12 cellular contexts compared by ENCODE assay signal in the genomic region with DNA sequence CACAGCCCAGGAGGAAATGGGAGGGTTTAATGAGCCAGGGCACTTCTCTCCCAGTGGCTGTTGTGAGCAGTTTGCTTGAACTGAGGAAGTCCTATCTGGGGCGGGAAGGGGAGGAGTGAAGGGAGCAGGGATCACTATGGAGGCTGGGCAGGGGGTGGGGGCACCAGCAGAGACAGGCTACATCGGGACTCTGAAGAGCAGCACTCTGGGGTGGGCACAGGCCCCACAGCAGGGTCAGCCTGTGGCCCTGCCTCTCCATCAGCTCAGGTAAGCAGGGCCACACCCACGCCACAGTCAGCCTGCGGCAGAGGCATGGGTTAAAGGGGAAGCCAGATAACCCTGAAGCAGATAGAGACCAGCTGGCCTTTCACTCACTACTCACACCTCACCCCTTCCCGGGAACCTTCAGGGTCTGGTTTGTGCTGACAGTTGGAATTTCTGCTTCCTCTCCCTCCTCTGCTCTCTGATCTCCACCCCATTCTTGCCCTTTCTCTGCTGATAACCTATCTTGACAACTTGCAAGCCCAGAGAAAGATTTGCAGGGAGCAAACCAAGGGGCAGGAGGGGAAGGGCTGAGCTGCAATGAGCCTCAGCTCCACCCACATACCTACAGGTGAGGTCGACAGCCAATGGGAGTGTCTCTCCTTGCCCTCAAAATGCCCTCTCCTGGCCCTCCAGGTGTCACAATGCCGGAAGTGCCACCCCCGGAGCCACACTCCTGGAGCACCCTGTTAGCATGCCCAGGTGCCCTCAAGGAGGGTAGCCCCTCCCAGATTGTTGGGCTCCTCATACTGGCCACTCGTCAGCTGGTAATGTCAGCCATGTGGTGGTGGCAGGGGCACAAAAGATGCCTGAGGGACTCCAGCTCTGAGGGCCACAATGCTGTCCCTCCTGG. TPM values are rescaled to one million over a fixed set of nuclear protein-coding genes. Genes with fewer than 3 reads are reported as not detected.
DNase-seq lines count a peak whose midpoint lies in the region; ATAC-seq and TF ChIP-seq lines count a peak whose summit lies in the region.
"Had no signal": no experiment of that assay in that cellular context is flagged by ENCODE, and none has a peak within 500 bp of the region (broad histone marks: within the 10 kb centered on the region; RNA-seq: fewer than 3 reads in every experiment).

No MANE protein-coding gene starts in this region.

- H3K9me3 ChIP-seq in PC-9 (ENCODE audit: insufficient read depth, low read depth), result no peaks in the 10 kb centered on the region
- H3K9me3 ChIP-seq: ascending aorta, Peyer's patch had no signal

- 0 out of 2 replicates have a peak overlapping the region, but pooled peaks have one; percentile 2 for H2AFZ ChIP-seq in PC-9

- no peak for TF ChIP-seq CTCF in PC-9 (conservative IDR thresholded peaks at IDR 0.05)

- no peaks in the 10 kb centered on the region for H3K36me3 ChIP-seq in H7 (replicated peaks; ENCODE audit: control insufficient read depth, insufficient read depth, low read length)
- H3K36me3 ChIP-seq in PC-9 (ENCODE audit: low read depth), result no peaks in the 10 kb centered on the region
- H3K36me3 ChIP-seq: ascending aorta, Peyer's patch had no signal

- POLR2A ChIA-PET in PC-9 (lab: Charles Lee; ENCODE audit: unreplicated experiment), result interaction anchor here (0.6 kb wide), 2 partner anchors 27 to 1134 kb away, joined by 5 to 6 read pairs; no protein-coding TSS in a partner anchor

- H3K4me1 ChIP-seq in PC-9 (replicated peaks; ENCODE audit: insufficient read depth), result peaks cover 56% of the 10 kb centered on the region

- H3K27me3 ChIP-seq in H7 (ENCODE audit: control insufficient read depth, insufficient read depth, low read length) (no peaks in the 10 kb centered on the region), PC-9 (ENCODE audit: insufficient read depth, low read depth) (no peaks in the 10 kb centered on the region)
- H3K27me3 ChIP-seq: ascending aorta, Peyer's patch had no signal

- H3K4me3 ChIP-seq in H7 (ENCODE audit: insufficient read depth, low read depth, low read length), result no peak overlapping the region
- peak overlapping the region; percentile 30; the same call in 1 of the 2 replicates for H3K4me3 ChIP-seq in PC-9
- H3K4me3 ChIP-seq: ascending aorta, Peyer's patch had no signal

- peaks cover 32% of the 10 kb centered on the region for H3F3A ChIP-seq in PC-9 (ENCODE audit: insufficient read depth, low read depth)

- no peaks in the 10 kb centered on the region for H4K20me1 ChIP-seq in PC-9 (ENCODE audit: insufficient read depth)

- no peaks in the 10 kb centered on the region for H3K9me2 ChIP-seq in PC-9 (ENCODE audit: insufficient read depth)

- BruUV-seq in PC-9 (replicated peaks; lab: Mats Ljungman, UMichigan), result no TSS peak

- H3K79me2 ChIP-seq in PC-9 (ENCODE audit: low read depth), result no peaks in the 10 kb centered on the region

- ATAC-seq in left ventricle myocardium superior (peak; percentile 77), HG03139 (IDR thresholded peaks at IDR 0.05; ENCODE audit: unreplicated experiment) (no peak)

- intact Hi-C loops in PC-9 (cut with micrococcal nuclease; ENCODE audit: unreplicated experiment), result loop anchor here (1.0 kb wide), 2 partner anchors 27 to 36 kb away; no protein-coding TSS in a partner anchor
- intact Hi-C loops in left ventricle myocardium superior (cut with micrococcal nuclease), result no loop called here
- intact Hi-C loops in posterior vena cava (cut with DNase I), result no loop called here

- CTCF ChIA-PET in PC-9 (lab: Charles Lee), result no interaction called here

- DNase-seq in H7 (peak; percentile 59), PC-9 (peak; percentile 74 to 95), left ventricle myocardium superior (no peak), posterior vena cava (ENCODE audit: low spot score) (peak; percentile 78), RKO (ENCODE audit: low spot score) (no peak), NCI-H748 (lab: John Stamatoyannopoulos, UW; ENCODE audit: unreplicated experiment) (no peak), cortex of kidney (lab: John Stamatoyannopoulos, UW) (no peak)
- DNase-seq: naive B cell had no signal

- H3K4me2 ChIP-seq in PC-9, result peak overlapping the region; percentile 71

- peak overlapping the region; percentile 82 for H3K27ac ChIP-seq in PC-9
- H3K27ac ChIP-seq: ascending aorta had no signal

RNA-seq across cellular contexts. Expression of gene SIGLEC15, which starts 3.7 kb away (rescaled TPM):
- not detected in 2 replicates for total RNA-seq in H7 (2014; rRNA removed; shearing (Covaris generic))
- total RNA-seq in PC-9 (2021) (0.50 and 1.0 TPM in 2 replicates), left ventricle myocardium superior (0.10 TPM), posterior vena cava (under 1 TPM; 0.46 to 0.90 TPM)
- total RNA-seq: ascending aorta, MCF 10A had no signal

Comparison
In these comparisons a context has a peak if more than half of its experiments do, and no peak if none do; other contexts are left out.
1. DNase-seq: peak in H7 (single experiment), PC-9 (2 of 2) and posterior vena cava (single experiment); none in left ventricle myocardium superior (single experiment), RKO (single experiment), NCI-H748 (single experiment) and cortex of kidney (single experiment).